Comparison of ENCODE assay signal across 1 cellular context in the genomic region with DNA sequence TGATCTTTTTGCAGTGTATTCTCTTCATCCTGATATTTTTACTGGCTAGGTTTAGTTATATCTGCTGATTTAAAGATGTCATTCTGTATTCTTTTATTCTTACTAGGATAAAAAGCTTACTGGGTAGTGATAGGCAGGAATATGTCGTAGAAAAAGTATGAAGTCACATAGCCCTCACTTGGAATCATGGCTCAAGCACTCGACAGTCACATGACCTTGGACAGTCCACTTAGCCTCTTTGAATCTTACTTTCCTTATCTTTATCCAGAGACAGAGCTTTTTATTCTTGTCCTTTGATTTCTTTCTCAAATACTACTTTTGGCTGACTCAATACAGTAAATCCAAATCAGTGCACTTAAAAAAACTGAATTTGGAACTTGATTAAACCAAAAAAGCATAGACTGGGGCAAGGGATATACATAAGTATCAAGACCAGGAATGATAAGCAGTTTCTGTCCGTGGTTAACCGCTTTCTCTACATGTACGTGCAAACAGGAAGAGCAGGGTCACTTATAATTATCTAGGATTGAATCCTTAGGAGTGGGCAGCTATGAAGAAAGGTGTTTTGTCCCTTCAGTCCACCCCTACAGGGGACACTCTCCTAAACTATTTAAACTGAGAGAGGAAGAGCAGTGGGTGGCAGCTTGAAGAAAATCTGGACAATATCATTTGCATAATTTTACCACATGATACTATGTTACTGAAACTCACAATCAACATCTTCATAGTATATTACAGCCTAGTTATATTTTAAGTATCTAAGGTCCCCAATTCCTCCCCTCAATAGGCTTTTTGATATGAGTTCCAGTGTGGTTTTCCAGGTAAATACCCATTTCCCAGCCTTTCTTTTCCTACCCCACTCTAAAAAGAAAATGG.
TF ChIP-seq lines count a peak whose summit lies in the region.

No MANE protein-coding gene starts in this region.

TF ChIP-seq in HepG2, 621 proteins besides CTCF, POLR2A, EP300 and RAD21 (continued from another document):
- TF ChIP-seq NKX3-1 (CRISPR knock-in tag; IDR thresholded peaks at IDR 0.05) (no peak), TGIF2 (CRISPR knock-in tag; IDR thresholded peaks at IDR 0.05) (no peak), HMG20A (CRISPR knock-in tag; IDR thresholded peaks at IDR 0.05; ENCODE audit: borderline replicate concordance) (no peak), MEF2D (CRISPR knock-in tag; IDR thresholded peaks at IDR 0.05) (no peak), SOX13 (IDR thresholded peaks at IDR 0.05) (no peak), SOX13 (CRISPR knock-in tag; conservative IDR thresholded peaks at IDR 0.05 in 1 of 2, IDR thresholded peaks at IDR 0.05 in 1 of 2) (no peak), ZNF782 (CRISPR knock-in tag; IDR thresholded peaks at IDR 0.05; ENCODE audit: borderline replicate concordance) (no peak), CENPX (CRISPR knock-in tag; IDR thresholded peaks at IDR 0.05) (no peak), FOXC1 (CRISPR knock-in tag; IDR thresholded peaks at IDR 0.05; ENCODE audit: borderline replicate concordance) (no peak), RBM39 (IDR thresholded peaks at IDR 0.05; ENCODE audit: low read depth, low read length, poor library complexity, severe bottlenecking) (no peak), ZNF382 (CRISPR knock-in tag; IDR thresholded peaks at IDR 0.05; ENCODE audit: borderline replicate concordance) (no peak)
- TF ChIP-seq, protein P1, sequence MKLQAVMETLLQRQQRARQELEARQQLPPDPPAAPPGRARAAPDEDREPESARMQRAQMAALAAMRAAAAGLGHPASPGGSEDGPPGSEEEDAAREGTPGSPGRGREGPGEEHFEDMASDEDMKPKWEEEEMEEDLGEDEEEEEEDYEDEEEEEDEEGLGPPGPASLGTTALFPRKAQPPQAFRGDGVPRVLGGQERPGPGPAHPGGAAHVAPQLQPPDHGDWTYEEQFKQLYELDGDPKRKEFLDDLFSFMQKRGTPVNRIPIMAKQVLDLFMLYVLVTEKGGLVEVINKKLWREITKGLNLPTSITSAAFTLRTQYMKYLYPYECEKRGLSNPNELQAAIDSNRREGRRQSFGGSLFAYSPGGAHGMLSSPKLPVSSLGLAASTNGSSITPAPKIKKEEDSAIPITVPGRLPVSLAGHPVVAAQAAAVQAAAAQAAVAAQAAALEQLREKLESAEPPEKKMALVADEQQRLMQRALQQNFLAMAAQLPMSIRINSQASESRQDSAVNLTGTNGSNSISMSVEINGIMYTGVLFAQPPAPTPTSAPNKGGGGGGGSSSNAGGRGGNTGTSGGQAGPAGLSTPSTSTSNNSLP (IDR thresholded peaks at IDR 0.05; ENCODE audit: low read depth, low read length), result no peak
- TF ChIP-seq, protein P2, sequence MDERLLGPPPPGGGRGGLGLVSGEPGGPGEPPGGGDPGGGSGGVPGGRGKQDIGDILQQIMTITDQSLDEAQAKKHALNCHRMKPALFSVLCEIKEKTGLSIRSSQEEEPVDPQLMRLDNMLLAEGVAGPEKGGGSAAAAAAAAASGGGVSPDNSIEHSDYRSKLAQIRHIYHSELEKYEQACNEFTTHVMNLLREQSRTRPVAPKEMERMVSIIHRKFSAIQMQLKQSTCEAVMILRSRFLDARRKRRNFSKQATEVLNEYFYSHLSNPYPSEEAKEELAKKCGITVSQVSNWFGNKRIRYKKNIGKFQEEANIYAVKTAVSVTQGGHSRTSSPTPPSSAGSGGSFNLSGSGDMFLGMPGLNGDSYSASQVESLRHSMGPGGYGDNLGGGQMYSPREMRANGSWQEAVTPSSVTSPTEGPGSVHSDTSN (CRISPR knock-in tag; IDR thresholded peaks at IDR 0.05), result no peak
- TF ChIP-seq, protein P3, sequence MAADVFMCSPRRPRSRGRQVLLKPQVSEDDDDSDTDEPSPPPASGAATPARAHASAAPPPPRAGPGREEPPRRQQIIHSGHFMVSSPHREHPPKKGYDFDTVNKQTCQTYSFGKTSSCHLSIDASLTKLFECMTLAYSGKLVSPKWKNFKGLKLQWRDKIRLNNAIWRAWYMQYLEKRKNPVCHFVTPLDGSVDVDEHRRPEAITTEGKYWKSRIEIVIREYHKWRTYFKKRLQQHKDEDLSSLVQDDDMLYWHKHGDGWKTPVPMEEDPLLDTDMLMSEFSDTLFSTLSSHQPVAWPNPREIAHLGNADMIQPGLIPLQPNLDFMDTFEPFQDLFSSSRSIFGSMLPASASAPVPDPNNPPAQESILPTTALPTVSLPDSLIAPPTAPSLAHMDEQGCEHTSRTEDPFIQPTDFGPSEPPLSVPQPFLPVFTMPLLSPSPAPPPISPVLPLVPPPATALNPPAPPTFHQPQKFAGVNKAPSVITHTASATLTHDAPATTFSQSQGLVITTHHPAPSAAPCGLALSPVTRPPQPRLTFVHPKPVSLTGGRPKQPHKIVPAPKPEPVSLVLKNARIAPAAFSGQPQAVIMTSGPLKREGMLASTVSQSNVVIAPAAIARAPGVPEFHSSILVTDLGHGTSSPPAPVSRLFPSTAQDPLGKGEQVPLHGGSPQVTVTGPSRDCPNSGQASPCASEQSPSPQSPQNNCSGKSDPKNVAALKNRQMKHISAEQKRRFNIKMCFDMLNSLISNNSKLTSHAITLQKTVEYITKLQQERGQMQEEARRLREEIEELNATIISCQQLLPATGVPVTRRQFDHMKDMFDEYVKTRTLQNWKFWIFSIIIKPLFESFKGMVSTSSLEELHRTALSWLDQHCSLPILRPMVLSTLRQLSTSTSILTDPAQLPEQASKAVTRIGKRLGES (CRISPR knock-in tag; IDR thresholded peaks at IDR 0.05; ENCODE audit: borderline replicate concordance), result no peak
- TF ChIP-seq, protein P4, sequence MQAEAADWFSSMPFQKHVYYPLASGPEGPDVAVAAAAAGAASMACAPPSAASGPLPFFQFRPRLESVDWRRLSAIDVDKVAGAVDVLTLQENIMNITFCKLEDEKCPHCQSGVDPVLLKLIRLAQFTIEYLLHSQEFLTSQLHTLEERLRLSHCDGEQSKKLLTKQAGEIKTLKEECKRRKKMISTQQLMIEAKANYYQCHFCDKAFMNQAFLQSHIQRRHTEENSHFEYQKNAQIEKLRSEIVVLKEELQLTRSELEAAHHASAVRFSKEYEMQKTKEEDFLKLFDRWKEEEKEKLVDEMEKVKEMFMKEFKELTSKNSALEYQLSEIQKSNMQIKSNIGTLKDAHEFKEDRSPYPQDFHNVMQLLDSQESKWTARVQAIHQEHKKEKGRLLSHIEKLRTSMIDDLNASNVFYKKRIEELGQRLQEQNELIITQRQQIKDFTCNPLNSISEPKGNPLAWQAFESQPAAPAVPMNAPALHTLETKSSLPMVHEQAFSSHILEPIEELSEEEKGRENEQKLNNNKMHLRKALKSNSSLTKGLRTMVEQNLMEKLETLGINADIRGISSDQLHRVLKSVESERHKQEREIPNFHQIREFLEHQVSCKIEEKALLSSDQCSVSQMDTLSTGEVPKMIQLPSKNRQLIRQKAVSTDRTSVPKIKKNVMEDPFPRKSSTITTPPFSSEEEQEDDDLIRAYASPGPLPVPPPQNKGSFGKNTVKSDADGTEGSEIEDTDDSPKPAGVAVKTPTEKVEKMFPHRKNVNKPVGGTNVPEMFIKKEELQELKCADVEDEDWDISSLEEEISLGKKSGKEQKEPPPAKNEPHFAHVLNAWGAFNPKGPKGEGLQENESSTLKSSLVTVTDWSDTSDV (CRISPR knock-in tag; IDR thresholded peaks at IDR 0.05), result no peak
